12 cellular contexts compared by ENCODE assay signal in genomic region chr5:98069876-98070512, GRCh38.
DNase-seq lines count a peak whose midpoint lies in the region; ATAC-seq and TF ChIP-seq lines count a peak whose summit lies in the region.
"Had no signal": no experiment of that assay in that cellular context is flagged by ENCODE, and none has a peak within 500 bp of the region (broad histone marks: within the 10 kb centered on the region; RNA-seq: fewer than 3 reads in every experiment).

No MANE protein-coding gene starts in this region.

- peaks cover 3% of the 10 kb centered on the region for H3F3A ChIP-seq in SK-N-SH (replicated peaks; ENCODE audit: insufficient read depth)

- 71% methylated on average over 1 of the region's 1 CpG for WGBS in SK-N-SH (ENCODE audit: low lambda C conversion rate)

- H2AFZ ChIP-seq in SK-N-SH (ENCODE audit: low read depth): no peak overlapping the region; the same call in 1 of the 2 replicates

- ATAC-seq in GM19025 (IDR thresholded peaks at IDR 0.05; ENCODE audit: low read depth, unreplicated experiment) (peak; percentile 64), HG02938 (IDR thresholded peaks at IDR 0.05; ENCODE audit: unreplicated experiment) (peak; percentile 79)
- ATAC-seq: natural killer cell had no signal

- TF ChIP-seq CTCF in AG10803 (conservative IDR thresholded peaks at IDR 0.05; ENCODE audit: low read length): no peak
- no peak for TF ChIP-seq CTCF in SK-N-SH (IDR thresholded peaks at IDR 0.05)
- TF ChIP-seq CTCF in right atrium auricular region (IDR thresholded peaks at IDR 0.05): no peak

- no peaks in the 10 kb centered on the region for H3K79me2 ChIP-seq in SK-N-SH (ENCODE audit: insufficient read depth)

- H3K4me1 ChIP-seq in SK-N-SH (ENCODE audit: control insufficient read depth in 1 of 2, insufficient read depth in 2 of 2, low read depth in 1 of 2, low read length in 1 of 2) (no peaks in the 10 kb centered on the region), right atrium auricular region (no peaks in the 10 kb centered on the region)

- no peak overlapping the region; a peak in 1 of 4 replicates for H3K27ac ChIP-seq in SK-N-SH (ENCODE audit: low read depth in 2 of 2, low read length in 1 of 2)
- H3K27ac ChIP-seq in right atrium auricular region: no peak overlapping the region
- H3K27ac ChIP-seq: BLaER1 treated with 17β-estradiol and CSF1 and Interleukin-3, amounts not matched to agents 10 nM and 100 nM had no signal

- H3K36me3 ChIP-seq in SK-N-SH (replicated peaks in 1 of 2; ENCODE audit: control insufficient read depth in 1 of 2, insufficient read depth in 2 of 2, low read length in 1 of 2) (no peaks in the 10 kb centered on the region), right atrium auricular region (no peaks in the 10 kb centered on the region)
- H3K36me3 ChIP-seq: BLaER1 treated with 17β-estradiol and CSF1 and Interleukin-3, amounts not matched to agents 10 nM and 100 nM had no signal

- H4K20me1 ChIP-seq in SK-N-SH (ENCODE audit: insufficient read depth): no peaks in the 10 kb centered on the region
- H4K20me1 ChIP-seq: BLaER1 treated with 17β-estradiol and CSF1 and Interleukin-3, amounts not matched to agents 10 nM and 100 nM had no signal

- H3K9me3 ChIP-seq in SK-N-SH (no peaks in the 10 kb centered on the region), right atrium auricular region (no peaks in the 10 kb centered on the region)
- H3K9me3 ChIP-seq: BLaER1 treated with 17β-estradiol and CSF1 and Interleukin-3, amounts not matched to agents 10 nM and 100 nM had no signal

- POLR2A ChIA-PET in SK-N-SH (lab: Yijun Ruan, JAX): no interaction called here

- H3K4me3 ChIP-seq in AG10803 (ENCODE audit: low read length): no peak overlapping the region
- H3K4me3 ChIP-seq in SK-N-SH (ENCODE audit: low read depth in 2 of 2, low read length in 1 of 2): no peak overlapping the region
- H3K4me3 ChIP-seq in right atrium auricular region: no peak overlapping the region
- H3K4me3 ChIP-seq: BLaER1 treated with 17β-estradiol and CSF1 and Interleukin-3, amounts not matched to agents 10 nM and 100 nM had no signal

- TF ChIP-seq RAD21 in SK-N-SH (IDR thresholded peaks at IDR 0.05; ENCODE audit: low read length): no peak

- CTCF ChIA-PET in SK-N-SH (lab: Yijun Ruan, JAX): no interaction called here

- H3K27me3 ChIP-seq in SK-N-SH (ENCODE audit: insufficient read depth) (no peaks in the 10 kb centered on the region), right atrium auricular region (no peaks in the 10 kb centered on the region)
- H3K27me3 ChIP-seq: BLaER1 treated with 17β-estradiol and CSF1 and Interleukin-3, amounts not matched to agents 10 nM and 100 nM had no signal

- H3K9me2 ChIP-seq in SK-N-SH: no peaks in the 10 kb centered on the region

- H3K4me2 ChIP-seq in SK-N-SH: no peak overlapping the region

- TF ChIP-seq EP300 in SK-N-SH (IDR thresholded peaks at IDR 0.05; ENCODE audit: borderline replicate concordance in 1 of 2, low read depth in 1 of 2, low read length in 1 of 2): no peak

- H3K9ac ChIP-seq in SK-N-SH: no peak overlapping the region
- H3K9ac ChIP-seq: BLaER1 treated with 17β-estradiol and CSF1 and Interleukin-3, amounts not matched to agents 10 nM and 100 nM had no signal

- DNase-seq in AG10803 (ENCODE audit: low read depth) (peak; percentile 2), SK-N-SH (no peak), NCI-H1048 (lab: John Stamatoyannopoulos, UW) (no peak), foreskin melanocyte (no peak), midbrain (lab: John Stamatoyannopoulos, UW) (no peak), right atrium auricular region (ENCODE audit: low spot score) (no peak)
- DNase-seq: effector CD4-positive, alpha-beta T cell; MV-4-11; natural killer cell had no signal

TF ChIP-seq in SK-N-SH, 30 proteins besides CTCF, POLR2A, EP300 and RAD21:
- TF ChIP-seq YY1 (IDR thresholded peaks at IDR 0.05; ENCODE audit: low read depth): no peak
- peak; percentile 25; the same call in 1 of the 2 replicates for TF ChIP-seq USF1 (IDR thresholded peaks at IDR 0.05; ENCODE audit: borderline replicate concordance, low read depth)
